ENCODE assay signal across 23 cellular contexts in genomic region chr11:15764329-15764728, GRCh38.
"Had no signal": no experiment of that assay in that cellular context is flagged by ENCODE, and none has a peak within 500 bp of the region (broad histone marks: within the 10 kb centered on the region; RNA-seq: fewer than 3 reads in every experiment).

No MANE protein-coding gene starts in this region.

- H3K9me3 ChIP-seq: ovary, stomach had no signal

- H3K4me1 Mint-ChIP-seq: activated CD4-positive, alpha-beta memory T cell treated with anti-CD3 and anti-CD28 coated beads, Interleukin-2, amount 10 ng/mL, durations not matched to agents 7 days and 5 days; activated CD8-positive, alpha-beta memory T cell treated with anti-CD3 and anti-CD28 coated beads, Interleukin-2, amount 10 ng/mL, durations not matched to agents 7 days and 5 days; activated naive CD8-positive, alpha-beta T cell treated with anti-CD3 and anti-CD28 coated beads for 36 hours; activated T-helper 17 cell treated with anti-CD3 and anti-CD28 coated beads, Interleukin-2, amount 50 U/mL, for 72 hours; immature natural killer cell; memory B cell; naive B cell; stimulated activated effector memory CD8-positive, alpha-beta T cell treated with anti-CD3 and anti-CD28 coated beads, Interleukin-12 subunit alpha, Interleukin-12 subunit beta, amount 100 ng/mL, for 72 hours had no signal

- H3K27me3 Mint-ChIP-seq: activated CD4-positive, alpha-beta memory T cell treated with anti-CD3 and anti-CD28 coated beads, Interleukin-2, amount 10 ng/mL, durations not matched to agents 7 days and 5 days; memory B cell; type B pancreatic cell had no signal

- H3K9me3 Mint-ChIP-seq: activated CD4-positive, alpha-beta memory T cell treated with anti-CD3 and anti-CD28 coated beads, Interleukin-2, amount 10 ng/mL, durations not matched to agents 7 days and 5 days; activated naive CD8-positive, alpha-beta T cell treated with anti-CD3 and anti-CD28 coated beads for 36 hours; activated T-helper 17 cell treated with anti-CD3 and anti-CD28 coated beads, Interleukin-2, amount 50 U/mL, for 72 hours had no signal

- H3K27me3 ChIP-seq: cardiac muscle cell, neural progenitor cell, ovary, stomach had no signal

- H3K4me3 ChIP-seq: cardiac muscle cell, neural progenitor cell, ovary, stomach had no signal

- H3K27ac ChIP-seq: cardiac muscle cell, neural progenitor cell, ovary had no signal

- H3K27ac Mint-ChIP-seq: activated CD4-positive, alpha-beta memory T cell treated with anti-CD3 and anti-CD28 coated beads, Interleukin-2, amount 10 ng/mL, durations not matched to agents 7 days and 5 days; activated CD8-positive, alpha-beta memory T cell treated with anti-CD3 and anti-CD28 coated beads, Interleukin-2, amount 10 ng/mL, durations not matched to agents 7 days and 5 days; activated naive CD8-positive, alpha-beta T cell treated with anti-CD3 and anti-CD28 coated beads for 36 hours; activated T-helper 17 cell treated with anti-CD3 and anti-CD28 coated beads, Interleukin-2, amount 50 U/mL, for 72 hours; immature natural killer cell; memory B cell; naive B cell; neural progenitor cell; stimulated activated effector memory CD8-positive, alpha-beta T cell treated with anti-CD3 and anti-CD28 coated beads, Interleukin-12 subunit alpha, Interleukin-12 subunit beta, amount 100 ng/mL, for 72 hours; type B pancreatic cell had no signal

- H3K4me1 ChIP-seq: neural progenitor cell, stomach had no signal

- H3K36me3 ChIP-seq: cardiac muscle cell, neural progenitor cell, ovary, stomach had no signal

- H3K36me3 Mint-ChIP-seq: activated CD8-positive, alpha-beta memory T cell treated with anti-CD3 and anti-CD28 coated beads, Interleukin-2, amount 10 ng/mL, durations not matched to agents 7 days and 5 days; activated naive CD8-positive, alpha-beta T cell treated with anti-CD3 and anti-CD28 coated beads for 36 hours; immature natural killer cell; memory B cell; naive B cell; stimulated activated effector memory CD8-positive, alpha-beta T cell treated with anti-CD3 and anti-CD28 coated beads, Interleukin-12 subunit alpha, Interleukin-12 subunit beta, amount 100 ng/mL, for 72 hours had no signal

- H3K4me3 Mint-ChIP-seq: activated CD4-positive, alpha-beta memory T cell treated with anti-CD3 and anti-CD28 coated beads, Interleukin-2, amount 10 ng/mL, durations not matched to agents 7 days and 5 days; activated CD8-positive, alpha-beta memory T cell treated with anti-CD3 and anti-CD28 coated beads, Interleukin-2, amount 10 ng/mL, durations not matched to agents 7 days and 5 days; activated naive CD8-positive, alpha-beta T cell treated with anti-CD3 and anti-CD28 coated beads for 36 hours; activated T-helper 17 cell treated with anti-CD3 and anti-CD28 coated beads, Interleukin-2, amount 50 U/mL, for 72 hours; immature natural killer cell; memory B cell; naive B cell; neural progenitor cell; stimulated activated effector memory CD8-positive, alpha-beta T cell treated with anti-CD3 and anti-CD28 coated beads, Interleukin-12 subunit alpha, Interleukin-12 subunit beta, amount 100 ng/mL, for 72 hours; type B pancreatic cell had no signal

- H3K9ac ChIP-seq: neural progenitor cell had no signal

- H3K4me2 ChIP-seq: neural progenitor cell had no signal

- ATAC-seq: activated CD8-positive, alpha-beta memory T cell treated with anti-CD3 and anti-CD28 coated beads, Interleukin-2, amount 10 ng/mL, durations not matched to agents 7 days and 5 days; activated T-helper 17 cell treated with anti-CD3 and anti-CD28 coated beads, Interleukin-2, amount 50 U/mL, for 72 hours; left ventricle myocardium superior; sciatic nerve; stimulated activated effector memory CD8-positive, alpha-beta T cell treated with anti-CD3 and anti-CD28 coated beads, Interleukin-12 subunit alpha, Interleukin-12 subunit beta, amount 100 ng/mL, for 72 hours had no signal

- DNase-seq: activated CD4-positive, alpha-beta memory T cell treated with anti-CD3 and anti-CD28 coated beads, Interleukin-2, amount 10 ng/mL, durations not matched to agents 7 days and 5 days; activated CD4-positive, alpha-beta T cell treated with anti-CD3 and anti-CD28 coated beads for 48 hours; activated CD4-positive, CD25-positive, alpha-beta regulatory T cell; activated CD8-positive, alpha-beta memory T cell treated with anti-CD3 and anti-CD28 coated beads, Interleukin-2, amount 10 ng/mL, durations not matched to agents 7 days and 5 days; activated naive CD4-positive, alpha-beta T cell; activated naive CD8-positive, alpha-beta T cell treated with anti-CD3 and anti-CD28 coated beads for 36 hours; amniotic stem cell; head of caudate nucleus; immature natural killer cell; left ventricle myocardium superior; naive B cell; ovary; stimulated activated CD4-positive, alpha-beta T cell treated with anti-CD3 and anti-CD28 coated beads, Interleukin-4, amount 100 ng/mL, for 24 hours; stomach; SW 1271; T-helper 2 cell had no signal
